24 cellular contexts compared by ENCODE assay signal in the genomic region with DNA sequence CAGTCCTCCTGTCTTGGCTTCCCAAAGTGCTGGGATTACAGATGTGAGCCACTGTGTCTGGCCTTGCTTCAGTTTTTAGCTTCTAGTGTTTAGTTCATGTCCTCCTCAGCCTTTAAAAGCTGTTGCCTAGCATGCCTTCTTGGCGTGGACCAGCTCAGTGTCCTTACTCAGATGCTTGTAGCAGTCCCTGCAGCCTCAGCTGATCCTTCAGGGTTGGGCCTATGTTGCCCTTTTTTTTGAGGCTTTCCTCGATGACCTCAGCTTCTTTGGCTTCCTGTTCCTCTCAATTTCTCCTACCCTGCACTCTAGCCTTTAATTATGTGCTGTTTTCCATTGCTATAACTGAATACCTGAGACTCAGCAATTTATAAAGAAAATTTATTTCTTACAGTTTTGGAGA.
"Had no signal": no experiment of that assay in that cellular context is flagged by ENCODE, and none has a peak within 500 bp of the region (broad histone marks: within the 10 kb centered on the region; RNA-seq: fewer than 3 reads in every experiment).

No MANE protein-coding gene starts in this region.

- DNase-seq: activated CD4-positive, alpha-beta memory T cell treated with anti-CD3 and anti-CD28 coated beads, Interleukin-2, amount 10 ng/mL, durations not matched to agents 7 days and 5 days; activated CD4-positive, alpha-beta T cell treated with anti-CD3 and anti-CD28 coated beads, Interleukin-2, amount 10 ng/mL, durations not matched to agents 24 days and 14 days; activated gamma-delta T cell treated with Interleukin-2 at 50 U/mL for 16 hours; anterior cingulate cortex; body of pancreas; effector memory CD8-positive, alpha-beta T cell; left colon; lower lobe of right lung; naive thymus-derived CD4-positive, alpha-beta T cell; occipital lobe; sigmoid colon; stimulated activated CD4-positive, alpha-beta T cell treated with anti-CD3 and anti-CD28 coated beads, Interleukin-15, amount 100 ng/mL, for 24 hours; SW 1271; T-helper 17 cell had no signal

- H3K9me3 Mint-ChIP-seq: activated CD4-positive, alpha-beta memory T cell treated with anti-CD3 and anti-CD28 coated beads, Interleukin-2, amount 10 ng/mL, durations not matched to agents 7 days and 5 days; activated CD4-positive, alpha-beta T cell treated with anti-CD3 and anti-CD28 coated beads, Interleukin-2, amount 10 ng/mL, durations not matched to agents 24 days and 14 days; activated naive CD4-positive, alpha-beta T cell treated with anti-CD3 and anti-CD28 coated beads, Interleukin-2, amount 50 U/mL, for 24 hours; activated T-helper 1 cell treated with anti-CD3 and anti-CD28 coated beads, Interleukin-12 subunit alpha, Interleukin-12 subunit beta, Interleukin-2, Interleukin-4 antibody, amounts not matched to agents 30 ng/mL and 10 ng/mL and 1 ng/mL, durations not matched to agents 14 hours and 24 hours and 36 hours; effector memory CD8-positive, alpha-beta T cell; neural crest cell; stimulated activated memory B cell treated with anti-CD40 and anti-IgM and Interleukin-4, amounts not matched to agents 10 μg/mL and 1 μg/mL and 100 μg/mL, for 72 hours; type B pancreatic cell had no signal

- H3K4me2 ChIP-seq: smooth muscle cell had no signal

- H3K9me3 ChIP-seq: body of pancreas, esophagus muscularis mucosa, lower lobe of right lung, sigmoid colon had no signal

- H3K27me3 Mint-ChIP-seq: activated CD4-positive, alpha-beta memory T cell treated with anti-CD3 and anti-CD28 coated beads, Interleukin-2, amount 10 ng/mL, durations not matched to agents 7 days and 5 days; activated CD4-positive, alpha-beta T cell treated with anti-CD3 and anti-CD28 coated beads, Interleukin-2, amount 10 ng/mL, durations not matched to agents 24 days and 14 days; naive thymus-derived CD4-positive, alpha-beta T cell; T-helper 17 cell; type B pancreatic cell had no signal

- H3K27ac ChIP-seq: body of pancreas, cardiac muscle cell, esophagus muscularis mucosa, lower lobe of right lung, sigmoid colon had no signal

- H3K4me3 ChIP-seq: body of pancreas, cardiac muscle cell, esophagus muscularis mucosa, lower lobe of right lung, sigmoid colon, smooth muscle cell had no signal

- ATAC-seq: activated CD4-positive, CD25-positive, alpha-beta regulatory T cell treated with anti-CD3 and anti-CD28 coated beads, Interleukin-2, amount 50 U/mL, for 24 hours; body of pancreas; effector memory CD8-positive, alpha-beta T cell; left colon; lower lobe of right lung; naive thymus-derived CD4-positive, alpha-beta T cell; stimulated activated memory B cell treated with anti-CD40 and anti-IgM and Interleukin-4, amounts not matched to agents 10 μg/mL and 1 μg/mL and 100 μg/mL, for 72 hours; T-helper 17 cell had no signal

- H3K4me1 Mint-ChIP-seq: activated CD4-positive, alpha-beta memory T cell treated with anti-CD3 and anti-CD28 coated beads, Interleukin-2, amount 10 ng/mL, durations not matched to agents 7 days and 5 days; activated CD4-positive, alpha-beta T cell treated with anti-CD3 and anti-CD28 coated beads, Interleukin-2, amount 10 ng/mL, durations not matched to agents 24 days and 14 days; activated naive CD4-positive, alpha-beta T cell treated with anti-CD3 and anti-CD28 coated beads, Interleukin-2, amount 50 U/mL, for 24 hours; stimulated activated memory B cell treated with anti-CD40 and anti-IgM and Interleukin-4, amounts not matched to agents 10 μg/mL and 1 μg/mL and 100 μg/mL, for 72 hours had no signal

- H3K36me3 ChIP-seq: cardiac muscle cell, esophagus muscularis mucosa, lower lobe of right lung, sigmoid colon had no signal

- H3K27me3 ChIP-seq: body of pancreas, cardiac muscle cell, esophagus muscularis mucosa, sigmoid colon had no signal

- H3K36me3 Mint-ChIP-seq: activated naive CD4-positive, alpha-beta T cell treated with anti-CD3 and anti-CD28 coated beads, Interleukin-2, amount 50 U/mL, for 24 hours; naive thymus-derived CD4-positive, alpha-beta T cell; stimulated activated memory B cell treated with anti-CD40 and anti-IgM and Interleukin-4, amounts not matched to agents 10 μg/mL and 1 μg/mL and 100 μg/mL, for 72 hours had no signal

- FAIRE-seq: keratinocyte had no signal

- H3K4me3 Mint-ChIP-seq: activated CD4-positive, alpha-beta memory T cell treated with anti-CD3 and anti-CD28 coated beads, Interleukin-2, amount 10 ng/mL, durations not matched to agents 7 days and 5 days; activated CD4-positive, alpha-beta T cell treated with anti-CD3 and anti-CD28 coated beads, Interleukin-2, amount 10 ng/mL, durations not matched to agents 24 days and 14 days; activated naive CD4-positive, alpha-beta T cell treated with anti-CD3 and anti-CD28 coated beads, Interleukin-2, amount 50 U/mL, for 24 hours; activated T-helper 1 cell treated with anti-CD3 and anti-CD28 coated beads, Interleukin-12 subunit alpha, Interleukin-12 subunit beta, Interleukin-2, Interleukin-4 antibody, amounts not matched to agents 30 ng/mL and 10 ng/mL and 1 ng/mL, durations not matched to agents 14 hours and 24 hours and 36 hours; effector memory CD8-positive, alpha-beta T cell; naive thymus-derived CD4-positive, alpha-beta T cell; neural crest cell; stimulated activated memory B cell treated with anti-CD40 and anti-IgM and Interleukin-4, amounts not matched to agents 10 μg/mL and 1 μg/mL and 100 μg/mL, for 72 hours; T-helper 17 cell; type B pancreatic cell had no signal

- H3K27ac Mint-ChIP-seq: activated CD4-positive, alpha-beta memory T cell treated with anti-CD3 and anti-CD28 coated beads, Interleukin-2, amount 10 ng/mL, durations not matched to agents 7 days and 5 days; activated CD4-positive, alpha-beta T cell treated with anti-CD3 and anti-CD28 coated beads, Interleukin-2, amount 10 ng/mL, durations not matched to agents 24 days and 14 days; activated naive CD4-positive, alpha-beta T cell treated with anti-CD3 and anti-CD28 coated beads, Interleukin-2, amount 50 U/mL, for 24 hours; activated T-helper 1 cell treated with anti-CD3 and anti-CD28 coated beads, Interleukin-12 subunit alpha, Interleukin-12 subunit beta, Interleukin-2, Interleukin-4 antibody, amounts not matched to agents 30 ng/mL and 10 ng/mL and 1 ng/mL, durations not matched to agents 14 hours and 24 hours and 36 hours; effector memory CD8-positive, alpha-beta T cell; naive thymus-derived CD4-positive, alpha-beta T cell; stimulated activated memory B cell treated with anti-CD40 and anti-IgM and Interleukin-4, amounts not matched to agents 10 μg/mL and 1 μg/mL and 100 μg/mL, for 72 hours; T-helper 17 cell had no signal
